22 cellular contexts compared by ENCODE assay signal in genomic region chr10:93913706-93914105, GRCh38. TPM values are rescaled to one million over a fixed set of nuclear protein-coding genes. Genes with fewer than 3 reads are reported as not detected.
DNase-seq lines count a peak whose midpoint lies in the region; ATAC-seq, FAIRE-seq and TF ChIP-seq lines count a peak whose summit lies in the region.
"Had no signal": no experiment of that assay in that cellular context is flagged by ENCODE, and none has a peak within 500 bp of the region (broad histone marks: within the 10 kb centered on the region; RNA-seq: fewer than 3 reads in every experiment).

No MANE protein-coding gene starts in this region.

- intact Hi-C loops in A673 (cut with micrococcal nuclease; ENCODE audit: unreplicated experiment), result no loop called here

- no peak for TF ChIP-seq EP300 in A549 (IDR thresholded peaks at IDR 0.05)

- BruUV-seq in A673 (replicated peaks; lab: Mats Ljungman, UMichigan), result no TSS peak

- H3K27me3 ChIP-seq in A673 (replicated peaks; ENCODE audit: insufficient read depth, low read depth, low read length, poor library complexity), result no peaks in the 10 kb centered on the region
- H3K27me3 ChIP-seq: BE2C; BLaER1 treated with 17β-estradiol and CSF1 and Interleukin-3, amounts not matched to agents 10 nM and 100 nM had no signal

- TF ChIP-seq RAD21 in A549 (conservative IDR thresholded peaks at IDR 0.05 in 1 of 2, IDR thresholded peaks at IDR 0.05 in 1 of 2), result no peak

- CTCF ChIA-PET in A549 (lab: Yijun Ruan, JAX) (interaction anchor here (1.6 kb wide), 1 partner anchor 9 kb away, joined by 3 read pairs; no protein-coding TSS in a partner anchor), A673 (lab: Charles Lee) (no interaction called here)

- TF ChIP-seq POLR2A in A549 (IDR thresholded peaks at IDR 0.05; ENCODE audit: low read length), result no peak

- peak overlapping the region; percentile 10; the same call in 1 of the 3 replicates for H3K4me2 ChIP-seq in A549
- H3K4me2 ChIP-seq: BLaER1 treated with 17β-estradiol and CSF1 and Interleukin-3, amounts not matched to agents 10 nM and 100 nM had no signal

- H3K4me3 ChIP-seq in A549 (no peak overlapping the region), A673 (ENCODE audit: low read depth, low read length, poor library complexity, severe bottlenecking) (no peak overlapping the region), retinal pigment epithelial cell (ENCODE audit: low read length) (no peak overlapping the region)
- H3K4me3 ChIP-seq: BLaER1 treated with 17β-estradiol and CSF1 and Interleukin-3, amounts not matched to agents 10 nM and 100 nM; GM12878; GM23248 had no signal

- no peak overlapping the region for H3K27ac ChIP-seq in A549
- H3K27ac ChIP-seq in A673 (ENCODE audit: low read depth, low read length, poor library complexity, severe bottlenecking), result no peak overlapping the region
- H3K27ac ChIP-seq: BLaER1 treated with 17β-estradiol and CSF1 and Interleukin-3, amounts not matched to agents 10 nM and 100 nM; GM23248 had no signal

- H3K4me1 ChIP-seq in A549, result peaks cover 19% of the 10 kb centered on the region; the same call in 2 of the 3 replicates
- H3K4me1 ChIP-seq in A673 (ENCODE audit: insufficient read depth, low read length, poor library complexity, severe bottlenecking), result no peaks in the 10 kb centered on the region
- H3K4me1 ChIP-seq: BE2C had no signal

- no peaks in the 10 kb centered on the region for H3K9me3 ChIP-seq in A549
- no peaks in the 10 kb centered on the region for H3K9me3 ChIP-seq in A673 (ENCODE audit: low read depth, low read length, poor library complexity, severe bottlenecking)
- H3K9me3 ChIP-seq: BE2C had no signal

- WGBS in A549 (ENCODE audit: missing lambda C conversion rate), result 13% methylated on average over 3 of the region's 3 CpGs

- ATAC-seq in A549 (no peak), GM19351 (IDR thresholded peaks at IDR 0.05; ENCODE audit: unreplicated experiment) (no peak)
- ATAC-seq in stimulated activated naive CD8-positive, alpha-beta T cell treated with anti-CD3 and anti-CD28 coated beads, Interleukin-15, Interleukin-2, amounts not matched to agents 100 U/mL and 50 U/mL, for 24 hours, result no peak
- ATAC-seq: GM12878, HCT116 had no signal

- TF ChIP-seq CTCF in A549 (IDR thresholded peaks at IDR 0.05), result no peak
- no peak for TF ChIP-seq CTCF in A673 (conservative IDR thresholded peaks at IDR 0.05; ENCODE audit: low read depth, low read length)
- TF ChIP-seq CTCF in retinal pigment epithelial cell (conservative IDR thresholded peaks at IDR 0.05; ENCODE audit: low read depth, low read length), result no peak

- POLR2A ChIA-PET in A549 (lab: Yijun Ruan, JAX) (no interaction called here), A673 (lab: Charles Lee; ENCODE audit: low non-redundant PET) (no interaction called here)

- FAIRE-seq in A549 (lab: Jason Lieb, UNC), result no peak
- FAIRE-seq: D721Med, GM12878, H1 had no signal

- DNase-seq in A549 (ENCODE audit: low read depth in 1 of 2, low spot score in 1 of 2) (no peak), A673 (ENCODE audit: low spot score) (peak; percentile 6), amniotic epithelial cell (ENCODE audit: low read depth) (peak; percentile 8), retinal pigment epithelial cell (ENCODE audit: low read depth) (peak; percentile 51), NCI-H2196 treated with DMSO at 0.1 percent for 48 hours (lab: John Stamatoyannopoulos, UW; ENCODE audit: unreplicated experiment) (no peak), HCEC 1CT (no peak)
- DNase-seq in stimulated activated naive CD8-positive, alpha-beta T cell treated with anti-CD3 and anti-CD28 coated beads, Interleukin-15, Interleukin-2, amounts not matched to agents 100 U/mL and 50 U/mL, for 24 hours, result no peak
- DNase-seq: ACHN; AML-193; BE2C; CD4-positive, alpha-beta T cell; CD8-positive, alpha-beta memory T cell; DMS153; DND-41; GM23248; H7 had no signal

- H3K36me3 ChIP-seq in A673 (ENCODE audit: insufficient read depth, low read length, poor library complexity, severe bottlenecking), result no peaks in the 10 kb centered on the region

TF ChIP-seq in A549, 52 proteins besides CTCF, POLR2A, EP300 and RAD21:
- no peak for TF ChIP-seq NFE2L2 (conservative IDR thresholded peaks at IDR 0.05; ENCODE audit: low read length)

RNA-seq across cellular contexts. Expression of gene SLC35G1, which starts 19.9 kb away (rescaled TPM):
- 16.8 and 17.3 TPM in 2 replicates for polyA plus RNA-seq in A549 (2011; rRNA removed)
- 7.1 and 9.0 TPM in 2 replicates for polyA plus RNA-seq in A549 (2012; cell fraction: cytosol; rRNA removed)
- polyA plus RNA-seq in A549 (2012; cell fraction: nucleus; rRNA removed), result 4.0 and 5.4 TPM in 2 replicates
- 11.9 to 13.0 TPM (median 12.9 TPM) in 3 replicates for polyA plus RNA-seq in A549 (2017; fragmentation: RNase III; extraction: RNeasy Plus Mini Kit Qiagen cat#74134 plus additional on column Dnase treatment)
- polyA minus RNA-seq in A549 (2011; rRNA and poly(A)+ RNA removed), result 6.0 and 7.9 TPM in 2 replicates
- 8.5 and 9.5 TPM in 2 replicates for total RNA-seq in A673 (2021)

Comparison
In these comparisons a context has a peak if more than half of its experiments do, and no peak if none do; other contexts are left out.
1. DNase-seq: peak in A673 (single experiment), amniotic epithelial cell (single experiment) and retinal pigment epithelial cell (single experiment); none in A549 (0 of 2), stimulated activated naive CD8-positive, alpha-beta T cell treated with anti-CD3 and anti-CD28 coated beads, Interleukin-15, Interleukin-2, amounts not matched to agents 100 U/mL and 50 U/mL, for 24 hours (single experiment), NCI-H2196 treated with DMSO at 0.1 percent for 48 hours (single experiment) and HCEC 1CT (single experiment).